Comparison of ENCODE assay signal across 8 cellular contexts in genomic region chr22:20508815-20509271, GRCh38. TPM values are rescaled to one million over a fixed set of nuclear protein-coding genes. Genes with fewer than 3 reads are reported as not detected.
DNase-seq lines count a peak whose midpoint lies in the region; ATAC-seq and TF ChIP-seq lines count a peak whose summit lies in the region.

No MANE protein-coding gene starts in this region.

- peaks cover 0 to 51% (median 39%) of the 10 kb centered on the region in 4 donors for H3K4me1 ChIP-seq in tibial artery

- peak overlapping the region; percentile 95 for H3K27ac Mint-ChIP-seq in activated CD4-positive, alpha-beta T cell treated with anti-CD3 and anti-CD28 coated beads, Interleukin-2, amount 10 ng/mL, durations not matched to agents 24 days and 14 days

- H3K36me3 Mint-ChIP-seq in activated CD4-positive, alpha-beta T cell treated with anti-CD3 and anti-CD28 coated beads, Interleukin-2, amount 10 ng/mL, durations not matched to agents 24 days and 14 days (ENCODE audit: low read depth) = peaks cover 34% of the 10 kb centered on the region

- peak overlapping the region; percentile 77 to 95 for H3K4me3 ChIP-seq in tibial artery

- no peaks in the 10 kb centered on the region for H3K27me3 Mint-ChIP-seq in activated CD4-positive, alpha-beta T cell treated with anti-CD3 and anti-CD28 coated beads, Interleukin-2, amount 10 ng/mL, durations not matched to agents 24 days and 14 days

- H3K9me3 Mint-ChIP-seq in activated CD4-positive, alpha-beta T cell treated with anti-CD3 and anti-CD28 coated beads, Interleukin-2, amount 10 ng/mL, durations not matched to agents 24 days and 14 days = no peaks in the 10 kb centered on the region

- H3K4me1 Mint-ChIP-seq in activated CD4-positive, alpha-beta T cell treated with anti-CD3 and anti-CD28 coated beads, Interleukin-2, amount 10 ng/mL, durations not matched to agents 24 days and 14 days = peaks cover 42% of the 10 kb centered on the region

- intact Hi-C loops in activated CD4-positive, alpha-beta T cell treated with anti-CD3 and anti-CD28 coated beads, Interleukin-2, amount 10 ng/mL, durations not matched to agents 24 days and 14 days (cut with micrococcal nuclease) = loop anchor here (2.0 to 5.0 kb wide), 4 partner anchors 14 to 392 kb away; partner anchors contain the start of genes RANBP1 and TRMT2A
- intact Hi-C loops in tibial artery (cut with DNase I; ENCODE audit: low total_unique reads) = no loop called here

- no peak for ATAC-seq in GM21529 (IDR thresholded peaks at IDR 0.05; ENCODE audit: unreplicated experiment)
- ATAC-seq in HG03025 (IDR thresholded peaks at IDR 0.05; ENCODE audit: low FRiP score, unreplicated experiment) = no peak
- ATAC-seq in HG02571 (IDR thresholded peaks at IDR 0.05; ENCODE audit: unreplicated experiment) = no peak

- TF ChIP-seq CTCF in tibial artery (IDR thresholded peaks at IDR 0.05) = no peak

- H3K27me3 ChIP-seq in tibial artery = no peaks in the 10 kb centered on the region

- H3K36me3 ChIP-seq in tibial artery = peaks cover 0 to 4% (median 0%) of the 10 kb centered on the region in 3 donors

- DNase-seq in activated CD4-positive, alpha-beta T cell treated with anti-CD3 and anti-CD28 coated beads, Interleukin-2, amount 10 ng/mL, durations not matched to agents 24 days and 14 days = no peak
- DNase-seq in activated CD4-positive, alpha-beta T cell treated with anti-CD3 and anti-CD28 coated beads, Interleukin-2, amount 50 U/mL, for 48 hours = no peak
- DNase-seq in kidney tubule cell (ENCODE audit: low spot score) (peak; percentile 20), tibial artery (no peak)

- H3K27ac ChIP-seq in angular gyrus (ENCODE audit: low read depth, low read length) (peak overlapping the region; percentile 59), tibial artery (peak overlapping the region; percentile 97 to 99)

- no peaks in the 10 kb centered on the region for H3K9me3 ChIP-seq in tibial artery

- peak overlapping the region; percentile 96 for H3K4me3 Mint-ChIP-seq in activated CD4-positive, alpha-beta T cell treated with anti-CD3 and anti-CD28 coated beads, Interleukin-2, amount 10 ng/mL, durations not matched to agents 24 days and 14 days

RNA-seq across cellular contexts. Expression of gene MED15, which starts 1.4 kb away (rescaled TPM):
- 113 and 117 TPM in 2 replicates for total RNA-seq in activated CD4-positive, alpha-beta T cell treated with anti-CD3 and anti-CD28 coated beads, Interleukin-2, amount 10 ng/mL, durations not matched to agents 24 days and 14 days

RNA-seq across cellular contexts. Expression of gene KLHL22, which starts 13.2 kb away (rescaled TPM):
- 16.9 and 17.7 TPM in 2 replicates for total RNA-seq in activated CD4-positive, alpha-beta T cell treated with anti-CD3 and anti-CD28 coated beads, Interleukin-2, amount 10 ng/mL, durations not matched to agents 24 days and 14 days
